Comparison of ENCODE assay signal across 21 cellular contexts in the genomic region with DNA sequence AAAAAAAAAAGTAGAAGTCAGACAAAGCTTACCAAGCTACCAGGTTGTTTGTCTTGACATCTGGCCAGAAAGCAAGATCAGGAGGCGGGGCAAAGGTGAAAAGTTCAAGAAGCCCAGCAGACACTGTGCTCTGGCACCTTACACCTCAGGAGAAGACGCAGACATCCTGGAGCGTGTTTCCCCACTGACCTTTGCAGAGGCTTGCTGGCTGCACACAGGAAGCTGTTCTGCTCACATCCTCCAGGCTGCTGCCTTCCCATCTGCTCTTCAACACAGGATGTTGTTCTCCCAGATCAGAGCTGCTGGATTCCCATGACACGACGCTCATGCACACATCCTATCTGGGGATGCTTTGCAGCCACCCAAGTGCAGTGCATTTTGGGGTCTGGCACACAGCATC.
DNase-seq lines count a peak whose midpoint lies in the region; ATAC-seq, FAIRE-seq and TF ChIP-seq lines count a peak whose summit lies in the region.
"Had no signal": no experiment of that assay in that cellular context is flagged by ENCODE, and none has a peak within 500 bp of the region (broad histone marks: within the 10 kb centered on the region; RNA-seq: fewer than 3 reads in every experiment).

No MANE protein-coding gene starts in this region.

- POLR2A ChIA-PET in H1 (lab: Charles Lee; ENCODE audit: partially characterized antibody), result no interaction called here
- POLR2A ChIA-PET in activated CD4-positive, alpha-beta T cell treated with anti-CD3 and anti-CD28 coated beads, Interleukin-2, amount 10 ng/mL, durations not matched to agents 7 days and 5 days (lab: Charles Lee), result no interaction called here

- no peak for TF ChIP-seq EP300 in H1 (IDR thresholded peaks at IDR 0.05; ENCODE audit: borderline replicate concordance in 1 of 2, low read depth in 2 of 2, low read length in 2 of 2)

- no peak overlapping the region for H3K4me3 ChIP-seq in H1 (ENCODE audit: extremely low read depth in 1 of 4, insufficient read depth in 2 of 4, low read depth in 3 of 4, low read length in 4 of 4)
- no peak overlapping the region for H3K4me3 ChIP-seq in left lung
- H3K4me3 ChIP-seq: HAP-1 had no signal

- no peaks in the 10 kb centered on the region for H3K36me3 ChIP-seq in H1 (ENCODE audit: control insufficient read depth in 2 of 4, insufficient read depth in 4 of 4, low read length in 3 of 4)
- H3K36me3 ChIP-seq in left lung, result no peaks in the 10 kb centered on the region
- H3K36me3 ChIP-seq: brain microvascular endothelial cell, HAP-1 had no signal

- no peak overlapping the region for H3K4ac ChIP-seq in H1 (replicated peaks; ENCODE audit: insufficient read length, low read depth, low read length)

- H3K27me3 ChIP-seq in H1 (replicated peaks in 1 of 4; ENCODE audit: control insufficient read depth in 3 of 4, extremely low read depth in 1 of 4, insufficient read depth in 3 of 4, low read length in 3 of 4) (no peaks in the 10 kb centered on the region), left lung (no peaks in the 10 kb centered on the region)
- H3K27me3 ChIP-seq: brain microvascular endothelial cell had no signal

- in situ Hi-C loops in Caki2 (cut with HindIII; ENCODE audit: low pct_unique_long_range_greater_than_20kb, low sequenced_read_pairs), result no loop called here

- 94% methylated on average over 5 of the region's 5 CpGs; no CpG with 5 or more reads in 1 of the 2 experiments for WGBS in H1 (ENCODE audit: extremely low coverage in 1 of 2, insufficient coverage in 1 of 2, insufficient read length in 1 of 2, insufficient replicate concordance in 2 of 2, low coverage in 1 of 2, low lambda C conversion rate in 2 of 2, missing lambda C conversion rate in 1 of 2), 2 experiments

- no peaks in the 10 kb centered on the region for H3K9me3 Mint-ChIP-seq in activated T-cell treated with anti-CD3 and anti-CD28 coated beads, Interleukin-2, amount 50 U/mL, for 24 hours
- no peaks in the 10 kb centered on the region for H3K9me3 Mint-ChIP-seq in activated CD4-positive, alpha-beta T cell treated with anti-CD3 and anti-CD28 coated beads, Interleukin-2, amount 10 ng/mL, durations not matched to agents 7 days and 5 days
- H3K9me3 Mint-ChIP-seq: neural crest cell had no signal

- intact Hi-C loops in left lung (cut with DNase I), result no loop called here

- no peak overlapping the region for H2AK5ac ChIP-seq in H1 (ENCODE audit: low read depth, low read length)

- H3K9me3 ChIP-seq in H1 (ENCODE audit: insufficient read depth in 2 of 2, low read depth in 1 of 2, low read length in 1 of 2) (no peaks in the 10 kb centered on the region), left lung (no peaks in the 10 kb centered on the region)
- H3K9me3 ChIP-seq: HAP-1 had no signal

- no peaks in the 10 kb centered on the region for H3K36me3 Mint-ChIP-seq in activated T-cell treated with anti-CD3 and anti-CD28 coated beads, Interleukin-2, amount 50 U/mL, for 24 hours (ENCODE audit: low read depth)
- H3K36me3 Mint-ChIP-seq in activated CD4-positive, alpha-beta T cell treated with anti-CD3 and anti-CD28 coated beads, Interleukin-2, amount 10 ng/mL, durations not matched to agents 7 days and 5 days (ENCODE audit: low read depth), result no peaks in the 10 kb centered on the region
- H3K36me3 Mint-ChIP-seq: activated naive CD4-positive, alpha-beta T cell treated with anti-CD3 and anti-CD28 coated beads, Interleukin-2, amount 50 U/mL, for 72 hours; CD4-positive, alpha-beta memory T cell had no signal

- no peak overlapping the region for H3K23ac ChIP-seq in H1 (ENCODE audit: insufficient read length)

- H2BK5ac ChIP-seq in H1 (ENCODE audit: low read depth, low read length), result peak overlapping the region; percentile 12; the same call in 1 of the 2 replicates

- TF ChIP-seq CTCF in H1 (IDR thresholded peaks at IDR 0.05; ENCODE audit: control extremely low read depth in 1 of 3, insufficient read depth in 1 of 3, low read depth in 1 of 3, low read length in 3 of 3) (no peak), left lung (IDR thresholded peaks at IDR 0.05) (no peak)

- no peaks in the 10 kb centered on the region for H4K20me1 ChIP-seq in H1 (replicated peaks in 1 of 2; ENCODE audit: control insufficient read depth in 1 of 2, insufficient read depth in 2 of 2, low read length in 2 of 2)

- no peak overlapping the region for H2BK120ac ChIP-seq in H1 (replicated peaks; ENCODE audit: low read depth, low read length)

- H3K23me2 ChIP-seq in H1 (ENCODE audit: low read depth, low read length), result no peaks in the 10 kb centered on the region

- H4K5ac ChIP-seq in H1 (ENCODE audit: insufficient read length, low read depth, low read length), result no peak overlapping the region

- H3K27ac ChIP-seq in H1 (ENCODE audit: low read depth, low read length) (no peak overlapping the region), left lung (no peak overlapping the region)
- H3K27ac ChIP-seq: brain microvascular endothelial cell had no signal

- no peak overlapping the region for H3K27ac Mint-ChIP-seq in activated T-cell treated with anti-CD3 and anti-CD28 coated beads, Interleukin-2, amount 50 U/mL, for 24 hours
- no peak overlapping the region for H3K27ac Mint-ChIP-seq in activated CD4-positive, alpha-beta T cell treated with anti-CD3 and anti-CD28 coated beads, Interleukin-2, amount 10 ng/mL, durations not matched to agents 7 days and 5 days
- H3K27ac Mint-ChIP-seq: activated naive CD4-positive, alpha-beta T cell treated with anti-CD3 and anti-CD28 coated beads, Interleukin-2, amount 50 U/mL, for 72 hours; CD4-positive, alpha-beta memory T cell had no signal

- no peaks in the 10 kb centered on the region for H3K79me2 ChIP-seq in H1 (ENCODE audit: control insufficient read depth in 1 of 2, insufficient read depth in 2 of 2, low read length in 2 of 2)

- H4K8ac ChIP-seq in H1 (ENCODE audit: extremely low read depth, insufficient read depth, low read length), result no peak overlapping the region

- H2AFZ ChIP-seq in H1 (ENCODE audit: low read length), result no peak overlapping the region

- no peak overlapping the region for H3K4me2 ChIP-seq in H1 (ENCODE audit: insufficient read depth in 1 of 2, low read depth in 2 of 2, low read length in 2 of 2)

- CTCF ChIA-PET in H1 (lab: Charles Lee; ENCODE audit: partially characterized antibody), result interaction anchor here (1.0 kb wide), 1 partner anchor 614 kb away, joined by 4 read pairs; no protein-coding TSS in a partner anchor
- CTCF ChIA-PET in activated CD4-positive, alpha-beta T cell treated with anti-CD3 and anti-CD28 coated beads, Interleukin-2, amount 10 ng/mL, durations not matched to agents 7 days and 5 days (lab: Charles Lee), result no interaction called here

- H2BK15ac ChIP-seq in H1 (ENCODE audit: low read length), result no peak overlapping the region

- peak; percentile 3 for DNase-seq in Caki2 (ENCODE audit: low read depth)
- DNase-seq in HT1080 (ENCODE audit: low read depth), result peak; percentile 1
- DNase-seq in H1 (ENCODE audit: low read depth in 1 of 2, low spot score in 2 of 2), result no peak
- DNase-seq in left lung, result no peak
- no peak for DNase-seq in glomerular visceral epithelial cell (ENCODE audit: extremely low spot score)
- no peak for DNase-seq in activated T-cell treated with anti-CD3 and anti-CD28 coated beads, Interleukin-2, amount 50 U/mL, for 24 hours
- DNase-seq in NCI-H82 (lab: John Stamatoyannopoulos, UW), result no peak
- no peak for DNase-seq in activated CD4-positive, alpha-beta T cell treated with anti-CD3 and anti-CD28 coated beads, Interleukin-2, amount 10 ng/mL, durations not matched to agents 7 days and 5 days
- DNase-seq: activated CD4-positive, alpha-beta T cell treated with anti-CD3 and anti-CD28 coated beads, Interleukin-2, amount 50 U/mL, for 48 hours; activated T-cell treated with anti-CD3 and anti-CD28 coated beads, Interleukin-2, amount 50 U/mL, for 48 hours; brain microvascular endothelial cell; CD4-positive, alpha-beta memory T cell; effector CD4-positive, alpha-beta T cell; NCI-H1694 treated with DMSO at 0.1 percent for 48 hours; NCI-H524; retina; stimulated activated CD4-positive, alpha-beta T cell treated with anti-CD3 and anti-CD28 coated beads, Interleukin-1b, Interleukin-23, amount 100 ng/mL, for 48 hours had no signal

- FAIRE-seq in H1 (lab: Jason Lieb, UNC), result no peak
- FAIRE-seq: TTC549 had no signal

- TF ChIP-seq POLR2A in H1 (IDR thresholded peaks at IDR 0.05; ENCODE audit: control extremely low read depth in 1 of 2, low read depth in 2 of 2, low read length in 2 of 2), result no peak

- no peaks in the 10 kb centered on the region for H3K4me1 Mint-ChIP-seq in activated T-cell treated with anti-CD3 and anti-CD28 coated beads, Interleukin-2, amount 50 U/mL, for 24 hours (ENCODE audit: low read depth)
- no peaks in the 10 kb centered on the region for H3K4me1 Mint-ChIP-seq in activated CD4-positive, alpha-beta T cell treated with anti-CD3 and anti-CD28 coated beads, Interleukin-2, amount 10 ng/mL, durations not matched to agents 7 days and 5 days
- H3K4me1 Mint-ChIP-seq: CD4-positive, alpha-beta memory T cell had no signal

- H3K4me3 Mint-ChIP-seq in activated T-cell treated with anti-CD3 and anti-CD28 coated beads, Interleukin-2, amount 50 U/mL, for 24 hours, result no peak overlapping the region
- H3K4me3 Mint-ChIP-seq in activated CD4-positive, alpha-beta T cell treated with anti-CD3 and anti-CD28 coated beads, Interleukin-2, amount 10 ng/mL, durations not matched to agents 7 days and 5 days, result no peak overlapping the region
- H3K4me3 Mint-ChIP-seq: CD4-positive, alpha-beta memory T cell; neural crest cell had no signal

- no peak overlapping the region for H2BK12ac ChIP-seq in H1 (ENCODE audit: low read depth, low read length)

- H3K18ac ChIP-seq in H1 (ENCODE audit: extremely low read depth, low read length), result no peak overlapping the region

- H3K79me1 ChIP-seq in H1 (ENCODE audit: low read depth, low read length), result no peaks in the 10 kb centered on the region

- H3K4me1 ChIP-seq in H1 (replicated peaks in 1 of 4; ENCODE audit: control insufficient read depth in 3 of 4, insufficient read depth in 4 of 4, low read length in 3 of 4) (no peaks in the 10 kb centered on the region), left lung (no peaks in the 10 kb centered on the region)
- H3K4me1 ChIP-seq: HAP-1 had no signal

- no peak overlapping the region for H2BK20ac ChIP-seq in H1 (ENCODE audit: low read length)

- no peak overlapping the region for H4K91ac ChIP-seq in H1 (replicated peaks; ENCODE audit: insufficient read length, low read length)

- TF ChIP-seq RAD21 in H1 (IDR thresholded peaks at IDR 0.05 in 1 of 2, conservative IDR thresholded peaks at IDR 0.05 in 1 of 2; ENCODE audit: low read depth in 2 of 2, low read length in 2 of 2), result no peak

- ATAC-seq in left lung, result peak; percentile 52
- ATAC-seq: activated naive CD4-positive, alpha-beta T cell treated with anti-CD3 and anti-CD28 coated beads, Interleukin-2, amount 50 U/mL, for 72 hours had no signal

- H3K27me3 Mint-ChIP-seq in activated T-cell treated with anti-CD3 and anti-CD28 coated beads, Interleukin-2, amount 50 U/mL, for 24 hours, result no peaks in the 10 kb centered on the region
- no peaks in the 10 kb centered on the region for H3K27me3 Mint-ChIP-seq in activated CD4-positive, alpha-beta T cell treated with anti-CD3 and anti-CD28 coated beads, Interleukin-2, amount 10 ng/mL, durations not matched to agents 7 days and 5 days

- no peak overlapping the region for H3K14ac ChIP-seq in H1 (ENCODE audit: insufficient read length)

- H3K56ac ChIP-seq in H1 (replicated peaks; ENCODE audit: insufficient read length, low read depth, low read length), result no peak overlapping the region

- no peak overlapping the region for H3K9ac ChIP-seq in H1 (replicated peaks in 1 of 4; ENCODE audit: extremely low read depth in 1 of 4, low read depth in 3 of 4, low read length in 3 of 4)

Comparison
In these comparisons a context has a peak if more than half of its experiments do, and no peak if none do; other contexts are left out.
1. DNase-seq: peak in Caki2 (single experiment) and HT1080 (single experiment); none in H1 (0 of 2), left lung (0 of 2), glomerular visceral epithelial cell (single experiment), activated T-cell treated with anti-CD3 and anti-CD28 coated beads, Interleukin-2, amount 50 U/mL, for 24 hours (single experiment), NCI-H82 (single experiment) and activated CD4-positive, alpha-beta T cell treated with anti-CD3 and anti-CD28 coated beads, Interleukin-2, amount 10 ng/mL, durations not matched to agents 7 days and 5 days (single experiment).